Comparison of ENCODE assay signal across 1 cellular context in the genomic region with DNA sequence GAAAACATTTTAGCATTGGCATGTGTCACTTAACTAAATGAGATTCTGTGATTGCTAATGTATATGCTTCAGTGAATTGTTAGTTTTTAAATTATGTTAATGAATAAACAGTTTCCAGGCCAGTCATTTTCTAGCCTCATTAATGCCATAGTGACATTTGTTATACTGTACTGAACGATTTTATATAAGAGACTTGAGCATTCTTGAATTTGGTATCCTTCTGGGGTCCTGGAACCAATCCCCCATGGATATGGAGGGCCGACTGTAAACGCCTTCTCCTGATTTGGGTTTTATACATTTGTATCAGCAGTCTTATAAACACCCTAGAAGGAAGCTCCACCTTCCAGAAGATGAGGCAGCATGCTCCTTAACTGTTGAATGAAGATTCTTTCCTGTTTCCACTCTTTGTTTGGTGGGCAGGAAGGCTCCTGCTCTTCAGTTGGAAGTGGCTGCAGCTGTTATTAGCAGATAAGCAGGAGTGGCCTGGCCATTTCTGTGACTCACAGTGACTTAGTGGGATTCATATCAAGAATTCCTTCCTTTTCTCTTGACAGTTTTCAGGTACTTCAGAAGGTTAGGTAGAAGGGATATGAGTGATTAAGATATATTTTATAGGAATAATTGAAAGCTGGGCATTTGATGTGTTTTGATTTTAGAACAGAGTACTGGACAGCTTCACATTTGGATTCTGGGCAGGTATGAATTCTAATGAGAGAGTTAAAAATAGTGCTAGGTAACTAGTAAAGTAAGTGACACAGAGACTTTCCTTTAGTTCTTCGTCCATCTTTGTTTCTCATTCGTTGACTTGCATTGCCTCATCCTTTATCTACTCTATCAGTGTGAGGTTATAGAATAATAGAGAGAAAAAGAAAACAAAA.
TF ChIP-seq lines count a peak whose summit lies in the region.

No MANE protein-coding gene starts in this region.

TF ChIP-seq in K562, 482 proteins besides CTCF, POLR2A, EP300 and RAD21 (continued from another document):
- TF ChIP-seq, protein P1, sequence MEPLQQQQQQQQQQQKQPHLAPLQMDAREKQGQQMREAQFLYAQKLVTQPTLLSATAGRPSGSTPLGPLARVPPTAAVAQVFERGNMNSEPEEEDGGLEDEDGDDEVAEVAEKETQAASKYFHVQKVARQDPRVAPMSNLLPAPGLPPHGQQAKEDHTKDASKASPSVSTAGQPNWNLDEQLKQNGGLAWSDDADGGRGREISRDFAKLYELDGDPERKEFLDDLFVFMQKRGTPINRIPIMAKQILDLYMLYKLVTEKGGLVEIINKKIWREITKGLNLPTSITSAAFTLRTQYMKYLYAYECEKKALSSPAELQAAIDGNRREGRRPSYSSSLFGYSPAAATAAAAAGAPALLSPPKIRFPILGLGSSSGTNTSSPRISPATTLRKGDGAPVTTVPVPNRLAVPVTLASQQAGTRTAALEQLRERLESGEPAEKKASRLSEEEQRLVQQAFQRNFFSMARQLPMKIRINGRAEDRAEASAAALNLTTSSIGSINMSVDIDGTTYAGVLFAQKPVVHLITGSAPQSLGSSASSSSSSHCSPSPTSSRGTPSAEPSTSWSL (CRISPR knock-in tag; IDR thresholded peaks at IDR 0.05; ENCODE audit: borderline replicate concordance) = no peak
- no peak for TF ChIP-seq SRSF9 (IDR thresholded peaks at IDR 0.05; ENCODE audit: borderline replicate concordance, low read depth, low read length)
- TF ChIP-seq ZNF354B (CRISPR knock-in tag; IDR thresholded peaks at IDR 0.05) = no peak
- no peak for TF ChIP-seq HNRNPK (IDR thresholded peaks at IDR 0.05; ENCODE audit: low read depth, low read length, poor library complexity, severe bottlenecking)
- no peak; the same call in 1 of the 2 replicates for TF ChIP-seq ZNF584 (CRISPR knock-in tag; IDR thresholded peaks at IDR 0.05; ENCODE audit: low read depth)
- no peak for TF ChIP-seq ZNF507 (tag; conservative IDR thresholded peaks at IDR 0.05)
- peak; percentile 79 for TF ChIP-seq BRD9 (IDR thresholded peaks at IDR 0.05; ENCODE audit: low read depth, partially characterized antibody)
- TF ChIP-seq ZNF551 (CRISPR knock-in tag; IDR thresholded peaks at IDR 0.05) = no peak
- TF ChIP-seq KLF1 (tag; IDR thresholded peaks at IDR 0.05) = no peak
- TF ChIP-seq FOSL1 (tag; conservative IDR thresholded peaks at IDR 0.05) = peak; percentile 99
- peak; percentile 98 for TF ChIP-seq SMARCE1 (IDR thresholded peaks at IDR 0.05)
- TF ChIP-seq ZKSCAN8 (CRISPR knock-in tag; IDR thresholded peaks at IDR 0.05) = no peak; the same call in 1 of the 2 replicates
